ENCODE assay signal across 8 cellular contexts in genomic region chrX:23784487-23785301, GRCh38. TPM values are rescaled to one million over a fixed set of nuclear protein-coding genes. Genes with fewer than 3 reads are reported as not detected.
DNase-seq lines count a peak whose midpoint lies in the region; ATAC-seq, FAIRE-seq and TF ChIP-seq lines count a peak whose summit lies in the region.

No MANE protein-coding gene starts in this region.

- H3K4me1 ChIP-seq in kidney (ENCODE audit: control insufficient read depth in 1 of 2, insufficient read depth in 1 of 2, low read depth in 1 of 2, low read length in 2 of 2) (peaks cover 0 to 5% of the 10 kb centered on the region in 2 donors), thyroid gland (no peaks in the 10 kb centered on the region)

- H3K36me3 ChIP-seq in kidney (ENCODE audit: control insufficient read depth in 1 of 2, insufficient read depth in 2 of 2, low read length in 2 of 2) (peaks cover 0 to 20% of the 10 kb centered on the region in 2 donors), thyroid gland (no peaks in the 10 kb centered on the region)

- FAIRE-seq in kidney (lab: Jason Lieb, UNC) = no peak

- H3K4me3 ChIP-seq in kidney (ENCODE audit: low read length in 2 of 2) = peak overlapping the region; percentile 93 to 94
- H3K4me3 ChIP-seq in thyroid gland (replicated peaks in 1 of 3) = peak overlapping the region; percentile 29 to 59 (median 41)

- no peaks in the 10 kb centered on the region for H3K9me3 Mint-ChIP-seq in activated naive CD8-positive, alpha-beta T cell treated with anti-CD3 and anti-CD28 coated beads, Interleukin-2, amount 50 U/mL, for 24 hours

- H3K9me3 ChIP-seq in kidney (ENCODE audit: control insufficient read depth in 1 of 2, low read length in 2 of 2) (no peaks in the 10 kb centered on the region), thyroid gland (no peaks in the 10 kb centered on the region)

- peaks cover 24% of the 10 kb centered on the region for H3K36me3 Mint-ChIP-seq in activated naive CD8-positive, alpha-beta T cell treated with anti-CD3 and anti-CD28 coated beads, Interleukin-2, amount 50 U/mL, for 24 hours (ENCODE audit: low read depth)

- DNase-seq in CD1c-positive myeloid dendritic cell (ENCODE audit: extremely low spot score) (peak; percentile 75), KG1 (lab: John Stamatoyannopoulos, UW) (peak; percentile 1), kidney (peak; percentile 8), thyroid gland (peak in 1 of 2 donors; percentile 29), NCI-H128 (lab: John Stamatoyannopoulos, UW; ENCODE audit: unreplicated experiment) (no peak)
- DNase-seq in activated naive CD8-positive, alpha-beta T cell treated with anti-CD3 and anti-CD28 coated beads, Interleukin-2, amount 50 U/mL, for 24 hours = no peak
- DNase-seq in stimulated activated naive CD4-positive, alpha-beta T cell treated with Interleukin-2 at 50 U/mL for 16 hours (lab: John Stamatoyannopoulos, UW) = no peak

- peak in 1 of 2 donors; percentile 27 for TF ChIP-seq POLR2A in thyroid gland (IDR thresholded peaks at IDR 0.05)

- TF ChIP-seq CTCF in kidney (IDR thresholded peaks at IDR 0.05; ENCODE audit: borderline replicate concordance, extremely low read depth, insufficient read depth) (no peak), thyroid gland (IDR thresholded peaks at IDR 0.05) (no peak)

- H3K9ac ChIP-seq in kidney (ENCODE audit: low read length in 2 of 2) = peak overlapping the region; percentile 87

- H3K27ac ChIP-seq in kidney (ENCODE audit: low read depth in 2 of 2, low read length in 2 of 2) = peak overlapping the region; percentile 88 to 95
- peak overlapping the region; percentile 92 to 98 (median 94) for H3K27ac ChIP-seq in thyroid gland

- no peaks in the 10 kb centered on the region for H3K27me3 ChIP-seq in thyroid gland

- H3K27me3 Mint-ChIP-seq in activated naive CD8-positive, alpha-beta T cell treated with anti-CD3 and anti-CD28 coated beads, Interleukin-2, amount 50 U/mL, for 24 hours = no peaks in the 10 kb centered on the region

- no peak for ATAC-seq in activated naive CD8-positive, alpha-beta T cell treated with anti-CD3 and anti-CD28 coated beads, Interleukin-2, amount 50 U/mL, for 24 hours
- ATAC-seq in GM21447 (IDR thresholded peaks at IDR 0.05; ENCODE audit: unreplicated experiment) = no peak

- H3K4me3 Mint-ChIP-seq in activated naive CD8-positive, alpha-beta T cell treated with anti-CD3 and anti-CD28 coated beads, Interleukin-2, amount 50 U/mL, for 24 hours = peak overlapping the region; percentile 88

- H3K4me1 Mint-ChIP-seq in activated naive CD8-positive, alpha-beta T cell treated with anti-CD3 and anti-CD28 coated beads, Interleukin-2, amount 50 U/mL, for 24 hours = peaks cover 42% of the 10 kb centered on the region

- H3K27ac Mint-ChIP-seq in activated naive CD8-positive, alpha-beta T cell treated with anti-CD3 and anti-CD28 coated beads, Interleukin-2, amount 50 U/mL, for 24 hours = peak overlapping the region; percentile 91

- WGBS in thyroid gland, 2 donors = 43 to 66% methylated on average over 8 of the region's 8 CpGs

- intact Hi-C loops in kidney (cut with DNase I) (loop anchor here (10.0 kb wide), 1 partner anchor 120 kb away; the partner anchor contains the start of genes APOO and CXorf58), thyroid gland (cut with DNase I) (no loop called here)

RNA-seq across cellular contexts. Expression of gene SAT1, which starts 1.7 kb away (rescaled TPM):
- total RNA-seq in kidney (417 TPM), thyroid gland (1,000 to 10,000 TPM in 1 of 4 donors, 100 to 1,000 TPM in 3; 768 to 1,187 (median 831) TPM)
- 574 TPM for polyA plus RNA-seq in kidney (ENCODE audit: insufficient read depth, low read depth, low replicate concordance)

RNA-seq across cellular contexts. Expression of gene ACOT9, which starts 41.6 kb away (rescaled TPM):
- total RNA-seq in kidney (42.7 TPM), thyroid gland (10 to 100 TPM; 50.1 to 73.9 (median 62.8) TPM)
- polyA plus RNA-seq in kidney (ENCODE audit: insufficient read depth, low read depth, low replicate concordance) = 24.9 TPM

Comparison
In these comparisons a context has a peak if more than half of its experiments do, and no peak if none do; other contexts are left out.
1. DNase-seq: peak in CD1c-positive myeloid dendritic cell (single experiment), KG1 (single experiment) and kidney (single experiment); none in activated naive CD8-positive, alpha-beta T cell treated with anti-CD3 and anti-CD28 coated beads, Interleukin-2, amount 50 U/mL, for 24 hours (single experiment), stimulated activated naive CD4-positive, alpha-beta T cell treated with Interleukin-2 at 50 U/mL for 16 hours (single experiment) and NCI-H128 (single experiment).